In genomic region chr9:134855231-134855899, GRCh38 we compare ENCODE assay signal across 23 cellular contexts. TPM values are rescaled to one million over a fixed set of nuclear protein-coding genes. Genes with fewer than 3 reads are reported as not detected.
DNase-seq lines count a peak whose midpoint lies in the region; ATAC-seq and TF ChIP-seq lines count a peak whose summit lies in the region.
"Had no signal": no experiment of that assay in that cellular context is flagged by ENCODE, and none has a peak within 500 bp of the region (broad histone marks: within the 10 kb centered on the region; RNA-seq: fewer than 3 reads in every experiment).

No MANE protein-coding gene starts in this region.

- H3K27me3 Mint-ChIP-seq in stimulated activated naive CD8-positive, alpha-beta T cell treated with anti-CD3 and anti-CD28 coated beads, Interleukin-15, amount 100 ng/mL, for 72 hours = peaks cover 17% of the 10 kb centered on the region
- peaks cover 7% of the 10 kb centered on the region for H3K27me3 Mint-ChIP-seq in neural progenitor cell (ENCODE audit: insufficient read depth, low read depth)

- POLR2A ChIA-PET in A673 (lab: Charles Lee; ENCODE audit: low non-redundant PET) = no interaction called here

- BruUV-seq in A673 (replicated peaks; lab: Mats Ljungman, UMichigan) = no TSS peak

- H3K9me3 Mint-ChIP-seq in stimulated activated naive CD8-positive, alpha-beta T cell treated with anti-CD3 and anti-CD28 coated beads, Interleukin-15, amount 100 ng/mL, for 72 hours = peaks cover 0 to 8% of the 10 kb centered on the region in 2 donors
- H3K9me3 Mint-ChIP-seq in neural progenitor cell = peaks cover 3% of the 10 kb centered on the region

- H2AFZ ChIP-seq in neural progenitor cell (replicated peaks) = no peak overlapping the region

- H3K4me2 ChIP-seq in neural progenitor cell = no peak overlapping the region

- H3K27ac ChIP-seq in lower lobe of right lung = no peak overlapping the region
- no peak overlapping the region for H3K27ac ChIP-seq in spleen
- H3K27ac ChIP-seq in neural progenitor cell = no peak overlapping the region
- no peak overlapping the region for H3K27ac ChIP-seq in A673 (ENCODE audit: low read depth, low read length, poor library complexity, severe bottlenecking)
- H3K27ac ChIP-seq: C4-2B, Peyer's patch had no signal

- H3K9me3 ChIP-seq in lower lobe of right lung = no peaks in the 10 kb centered on the region
- H3K9me3 ChIP-seq in spleen = peaks cover 0 to 12% (median 0%) of the 10 kb centered on the region in 8 donors
- no peaks in the 10 kb centered on the region for H3K9me3 ChIP-seq in neural progenitor cell (ENCODE audit: low read depth)
- peaks cover 5% of the 10 kb centered on the region for H3K9me3 ChIP-seq in A673 (ENCODE audit: low read depth, low read length, poor library complexity, severe bottlenecking)
- H3K9me3 ChIP-seq: Peyer's patch had no signal

- TF ChIP-seq POLR2A in spleen (IDR thresholded peaks at IDR 0.05) = no peak

- no peak overlapping the region for H3K4me3 ChIP-seq in lower lobe of right lung
- no peak overlapping the region for H3K4me3 ChIP-seq in spleen
- H3K4me3 ChIP-seq in neural progenitor cell = no peak overlapping the region
- H3K4me3 ChIP-seq in A673 (ENCODE audit: low read depth, low read length, poor library complexity, severe bottlenecking) = no peak overlapping the region
- H3K4me3 ChIP-seq: Peyer's patch had no signal

- intact Hi-C loops in lower lobe of right lung (cut with DNase I) (no loop called here), spleen (cut with DNase I; ENCODE audit: low total_unique reads) (no loop called here), A673 (cut with micrococcal nuclease; ENCODE audit: unreplicated experiment) (no loop called here)

- ATAC-seq in stimulated activated naive CD8-positive, alpha-beta T cell treated with anti-CD3 and anti-CD28 coated beads, Interleukin-15, amount 100 ng/mL, for 72 hours = no peak
- ATAC-seq in stimulated activated naive CD8-positive, alpha-beta T cell treated with anti-CD3 and anti-CD28 coated beads, Interleukin-15, Interleukin-2, amounts not matched to agents 100 U/mL and 50 U/mL, for 24 hours = no peak
- no peak for ATAC-seq in lower lobe of right lung

- H3K27ac Mint-ChIP-seq in stimulated activated naive CD8-positive, alpha-beta T cell treated with anti-CD3 and anti-CD28 coated beads, Interleukin-15, amount 100 ng/mL, for 72 hours = peak overlapping the region; percentile 31 to 36
- H3K27ac Mint-ChIP-seq in neural progenitor cell = no peak overlapping the region
- H3K27ac Mint-ChIP-seq: CD8-positive, alpha-beta memory T cell; IgD-negative memory B cell had no signal

- H3K36me3 ChIP-seq in lower lobe of right lung = no peaks in the 10 kb centered on the region
- H3K36me3 ChIP-seq in spleen = no peaks in the 10 kb centered on the region
- no peaks in the 10 kb centered on the region for H3K36me3 ChIP-seq in neural progenitor cell
- H3K36me3 ChIP-seq in A673 (ENCODE audit: insufficient read depth, low read length, poor library complexity, severe bottlenecking) = no peaks in the 10 kb centered on the region
- H3K36me3 ChIP-seq: Peyer's patch had no signal

- 81 to 91% (median 87%) methylated on average over 16 to 18 of the region's 18 CpGs for WGBS in spleen, 5 donors

- H3K4me1 Mint-ChIP-seq in stimulated activated naive CD8-positive, alpha-beta T cell treated with anti-CD3 and anti-CD28 coated beads, Interleukin-15, amount 100 ng/mL, for 72 hours = peaks cover 9% of the 10 kb centered on the region
- H3K4me1 Mint-ChIP-seq in neural progenitor cell = no peaks in the 10 kb centered on the region
- H3K4me1 Mint-ChIP-seq: CD8-positive, alpha-beta memory T cell; IgD-negative memory B cell had no signal

- H3F3A ChIP-seq in neural progenitor cell (ENCODE audit: low read depth) = no peaks in the 10 kb centered on the region

- H4K20me1 ChIP-seq in neural progenitor cell (ENCODE audit: low read depth) = no peaks in the 10 kb centered on the region

- H3K4me1 ChIP-seq in lower lobe of right lung = no peaks in the 10 kb centered on the region
- H3K4me1 ChIP-seq in spleen = no peaks in the 10 kb centered on the region
- H3K4me1 ChIP-seq in neural progenitor cell = no peaks in the 10 kb centered on the region
- H3K4me1 ChIP-seq in A673 (ENCODE audit: insufficient read depth, low read length, poor library complexity, severe bottlenecking) = no peaks in the 10 kb centered on the region
- H3K4me1 ChIP-seq: Peyer's patch had no signal

- no peak overlapping the region for H3K4me3 Mint-ChIP-seq in stimulated activated naive CD8-positive, alpha-beta T cell treated with anti-CD3 and anti-CD28 coated beads, Interleukin-15, amount 100 ng/mL, for 72 hours
- H3K4me3 Mint-ChIP-seq in neural progenitor cell = no peak overlapping the region
- H3K4me3 Mint-ChIP-seq: CD8-positive, alpha-beta memory T cell; IgD-negative memory B cell had no signal

- DNase-seq in stimulated activated naive CD8-positive, alpha-beta T cell treated with anti-CD3 and anti-CD28 coated beads, Interleukin-15, amount 100 ng/mL, for 72 hours = no peak
- no peak for DNase-seq in stimulated activated naive CD8-positive, alpha-beta T cell treated with anti-CD3 and anti-CD28 coated beads, Interleukin-15, Interleukin-2, amounts not matched to agents 100 U/mL and 50 U/mL, for 24 hours
- DNase-seq in lower lobe of right lung (peak; percentile 32), spleen (peak; percentile 55), DMS79 treated with DMSO at 0.1 percent for 48 hours (lab: John Stamatoyannopoulos, UW) (no peak), neural progenitor cell (ENCODE audit: low spot score) (no peak), NCI-H1105 (lab: John Stamatoyannopoulos, UW) (no peak), A673 (ENCODE audit: low spot score) (no peak)
- DNase-seq: Calu3; CD8-positive, alpha-beta memory T cell; DMS153; NCI-H1694; NCI-H2081; NCI-H2171; NCI-H524 treated with DMSO at 0.1 percent for 48 hours; NCI-H82 had no signal

- CTCF ChIA-PET in A673 (lab: Charles Lee) = no interaction called here

- H3K9ac ChIP-seq in neural progenitor cell = no peak overlapping the region

- H3K36me3 Mint-ChIP-seq in neural progenitor cell = no peaks in the 10 kb centered on the region
- H3K36me3 Mint-ChIP-seq: IgD-negative memory B cell had no signal

- no peaks in the 10 kb centered on the region for H3K79me2 ChIP-seq in neural progenitor cell (ENCODE audit: low read depth)

- TF ChIP-seq CTCF in lower lobe of right lung (IDR thresholded peaks at IDR 0.05) (no peak), spleen (IDR thresholded peaks at IDR 0.05 in 8 of 11, conservative IDR thresholded peaks at IDR 0.05 in 3 of 11) (no peak), neural progenitor cell (IDR thresholded peaks at IDR 0.05) (no peak), A673 (conservative IDR thresholded peaks at IDR 0.05; ENCODE audit: low read depth, low read length) (no peak)

- H3K27me3 ChIP-seq in lower lobe of right lung (ENCODE audit: low read depth) = peaks cover 3% of the 10 kb centered on the region
- peaks cover 0 to 34% (median 0%) of the 10 kb centered on the region in 7 donors for H3K27me3 ChIP-seq in spleen (replicated peaks in 1 of 7)
- no peaks in the 10 kb centered on the region for H3K27me3 ChIP-seq in neural progenitor cell
- no peaks in the 10 kb centered on the region for H3K27me3 ChIP-seq in A673 (replicated peaks; ENCODE audit: insufficient read depth, low read depth, low read length, poor library complexity)
- H3K27me3 ChIP-seq: Peyer's patch had no signal

RNA-seq across cellular contexts. Expression of gene FCN2, which starts 25.2 kb away (rescaled TPM):
- total RNA-seq in lower lobe of right lung (not detected), spleen (1 to 10 TPM in 4 of 7 donors, under 1 TPM in 2, not detected in 1; 0.65 to 7.6 (median 1.9) TPM), neural progenitor cell (ENCODE audit: low replicate concordance) (not detected in 2 replicates), A673 (2021) (not detected in 2 replicates)
- polyA plus RNA-seq in spleen = 1 to 10 TPM in 2 of 3 donors, under 1 TPM in 1; 0.38 to 3.7 (median 1.0) TPM
- total RNA-seq: A172; Calu3; CD8-positive, alpha-beta memory T cell; Daoy; H1; OCI-LY7; Peyer's patch had no signal
- polyA plus RNA-seq: CD8-positive, alpha-beta memory T cell; H1; IgD-negative memory B cell had no signal

Comparison
In these comparisons a context has a peak if more than half of its experiments do, and no peak if none do; other contexts are left out.
1. DNase-seq: peak in lower lobe of right lung (single experiment) and spleen (single experiment); none in stimulated activated naive CD8-positive, alpha-beta T cell treated with anti-CD3 and anti-CD28 coated beads, Interleukin-15, amount 100 ng/mL, for 72 hours (0 of 2), stimulated activated naive CD8-positive, alpha-beta T cell treated with anti-CD3 and anti-CD28 coated beads, Interleukin-15, Interleukin-2, amounts not matched to agents 100 U/mL and 50 U/mL, for 24 hours (single experiment), DMS79 treated with DMSO at 0.1 percent for 48 hours (single experiment), neural progenitor cell (single experiment), NCI-H1105 (single experiment) and A673 (single experiment).